Comparison of ENCODE assay signal across 23 cellular contexts in genomic region chr16:84040206-84040822, GRCh38. TPM values are rescaled to one million over a fixed set of nuclear protein-coding genes. Genes with fewer than 3 reads are reported as not detected.
"Had no signal": no experiment of that assay in that cellular context is flagged by ENCODE, and none has a peak within 500 bp of the region (broad histone marks: within the 10 kb centered on the region; RNA-seq: fewer than 3 reads in every experiment).

No MANE protein-coding gene starts in this region.

- H3K27me3 ChIP-seq: testis, vagina had no signal

- H3K27ac ChIP-seq: esophagus squamous epithelium, gastroesophageal sphincter, left ventricle myocardium inferior, sigmoid colon, testis, tibial nerve, upper lobe of right lung, vagina had no signal

- DNase-seq: dermis blood vessel endothelial cell; esophagus squamous epithelium; immature natural killer cell; left cardiac atrium; left ventricle myocardium inferior; mesendoderm; naive thymus-derived CD8-positive, alpha-beta T cell; sigmoid colon; stimulated activated CD4-positive, alpha-beta T cell treated with anti-CD3 and anti-CD28 coated beads, Interleukin-4, amount 100 ng/mL, for 24 hours; stimulated activated naive B cell treated with anti-CD40 and anti-IgM and Interleukin-4, amounts not matched to agents 10 μg/mL and 1 μg/mL and 100 μg/mL, for 72 hours; stimulated activated naive CD8-positive, alpha-beta T cell treated with anti-CD3 and anti-CD28 coated beads, Interleukin-15, amount 100 ng/mL, for 72 hours; testis; upper lobe of right lung had no signal

- H3K9me3 ChIP-seq: testis, upper lobe of right lung, vagina had no signal

- H3K4me3 ChIP-seq: esophagus squamous epithelium, gastroesophageal sphincter, left ventricle myocardium inferior, sigmoid colon, testis, tibial nerve, upper lobe of right lung, vagina had no signal

- H3K4me1 ChIP-seq: gastroesophageal sphincter, sigmoid colon, testis, upper lobe of right lung, vagina had no signal

- ATAC-seq: gastroesophageal sphincter; naive thymus-derived CD8-positive, alpha-beta T cell; stimulated activated naive B cell treated with anti-CD40 and anti-IgM and Interleukin-4, amounts not matched to agents 10 μg/mL and 1 μg/mL and 100 μg/mL, for 72 hours; stimulated activated naive CD8-positive, alpha-beta T cell treated with anti-CD3 and anti-CD28 coated beads, Interleukin-15, amount 100 ng/mL, for 72 hours; upper lobe of right lung had no signal

- H3K27ac Mint-ChIP-seq: immature natural killer cell; stimulated activated naive B cell treated with anti-CD40 and anti-IgM and Interleukin-4, amounts not matched to agents 10 μg/mL and 1 μg/mL and 100 μg/mL, for 72 hours had no signal

- H3K36me3 ChIP-seq: esophagus squamous epithelium, gastroesophageal sphincter, left ventricle myocardium inferior, sigmoid colon, tibial nerve, upper lobe of right lung, vagina had no signal

- H3K4me1 Mint-ChIP-seq: immature natural killer cell had no signal

- FAIRE-seq: colon, keratinocyte had no signal

- H3K9me3 Mint-ChIP-seq: immature natural killer cell had no signal

- H3K36me3 Mint-ChIP-seq: immature natural killer cell; stimulated activated naive B cell treated with anti-CD40 and anti-IgM and Interleukin-4, amounts not matched to agents 10 μg/mL and 1 μg/mL and 100 μg/mL, for 72 hours had no signal

- H3K4me3 Mint-ChIP-seq: immature natural killer cell; naive thymus-derived CD8-positive, alpha-beta T cell; stimulated activated naive B cell treated with anti-CD40 and anti-IgM and Interleukin-4, amounts not matched to agents 10 μg/mL and 1 μg/mL and 100 μg/mL, for 72 hours; stimulated activated naive CD8-positive, alpha-beta T cell treated with anti-CD3 and anti-CD28 coated beads, Interleukin-15, amount 100 ng/mL, for 72 hours had no signal

RNA-seq across cellular contexts. Expression of gene SLC38A8, which starts 2.3 kb away (rescaled TPM):
- total RNA-seq: dermis blood vessel endothelial cell; epithelial cell of proximal tubule; esophagus squamous epithelium; gastroesophageal sphincter; left cardiac atrium; left ventricle myocardium inferior; lung microvascular endothelial cell; naive thymus-derived CD8-positive, alpha-beta T cell; omental fat pad; pulmonary artery endothelial cell; sigmoid colon; subcutaneous adipose tissue; tibial nerve; upper lobe of right lung; vagina had no signal
- polyA plus RNA-seq: immature natural killer cell; keratinocyte; naive thymus-derived CD8-positive, alpha-beta T cell; sigmoid colon had no signal
